1 cellular context compared by ENCODE assay signal in the genomic region with DNA sequence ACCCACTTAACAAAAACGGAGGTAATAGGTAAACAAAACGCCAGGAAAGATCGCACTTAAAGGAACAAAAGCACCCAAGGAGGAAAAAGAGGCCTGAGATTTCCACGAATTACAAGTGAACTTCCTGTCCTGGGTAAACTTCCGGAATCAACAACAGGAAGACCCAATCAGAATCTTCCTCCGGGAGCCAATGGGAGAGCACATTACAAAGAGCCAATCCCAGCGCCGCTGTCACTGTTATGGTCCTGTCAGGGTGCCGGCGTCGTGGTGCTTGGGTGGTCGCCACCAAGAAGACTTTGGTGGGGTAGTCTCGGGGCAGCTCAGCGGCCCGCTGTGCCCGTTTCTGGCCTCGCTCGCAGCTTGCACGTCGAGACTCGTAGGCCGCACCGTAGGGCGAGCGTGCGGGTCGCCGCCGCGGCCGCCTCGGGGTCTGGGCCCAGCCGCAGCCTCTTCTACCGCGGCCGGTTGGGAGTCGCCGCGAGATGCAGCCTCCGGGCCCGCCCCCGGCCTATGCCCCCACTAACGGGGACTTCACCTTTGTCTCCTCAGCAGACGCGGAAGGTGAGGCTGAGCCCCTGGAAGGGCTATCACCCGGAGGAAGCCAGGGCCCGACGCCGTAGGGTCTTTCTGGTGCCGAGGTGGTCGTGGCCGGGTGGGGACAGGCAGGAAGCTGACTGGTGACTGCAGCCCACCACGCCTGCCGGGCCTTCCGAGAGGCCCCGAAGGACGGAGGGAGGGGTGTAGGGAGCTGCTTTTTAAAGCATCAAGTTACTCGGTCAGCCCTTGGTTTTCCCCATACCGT.
TF ChIP-seq lines count a peak whose summit lies in the region.

Gene YIPF4 (plus strand): TSS at position 231 of the 802 bp plus-strand sequence. CDS start 252 bp downstream, at position 483.

TF ChIP-seq in HepG2, 621 proteins besides CTCF, POLR2A, EP300 and RAD21 (continued from another document and continues in another):
- TF ChIP-seq ZNF318 (CRISPR knock-in tag; IDR thresholded peaks at IDR 0.05) (peak; percentile 58; the same call in 1 of the 2 replicates), CCDC6 (CRISPR knock-in tag; IDR thresholded peaks at IDR 0.05) (no peak; the same call in 1 of the 2 replicates), ZNF740 (CRISPR knock-in tag; IDR thresholded peaks at IDR 0.05) (no peak; the same call in 1 of the 2 replicates), RXRA (CRISPR knock-in tag; IDR thresholded peaks at IDR 0.05) (no peak; the same call in 1 of the 2 replicates), NPAS2 (CRISPR knock-in tag; IDR thresholded peaks at IDR 0.05; ENCODE audit: borderline replicate concordance) (no peak), REST (IDR thresholded peaks at IDR 0.05; ENCODE audit: borderline replicate concordance in 1 of 2, low read depth in 1 of 2, low read length in 2 of 2) (no peak), RORA (CRISPR knock-in tag; IDR thresholded peaks at IDR 0.05) (no peak), TBX2 (CRISPR knock-in tag; IDR thresholded peaks at IDR 0.05; ENCODE audit: borderline replicate concordance) (peak; percentile 80; the same call in 1 of the 2 replicates), SRF (IDR thresholded peaks at IDR 0.05; ENCODE audit: low read depth, low read length) (no peak), RBFOX2 (IDR thresholded peaks at IDR 0.05; ENCODE audit: low read depth, low read length) (peak; percentile 99), MYC (CRISPR knock-in tag; IDR thresholded peaks at IDR 0.05; ENCODE audit: borderline replicate concordance) (peak; percentile 88; the same call in 1 of the 2 replicates), CEBPG (CRISPR knock-in tag; IDR thresholded peaks at IDR 0.05) (no peak), PHF8 (CRISPR knock-in tag; IDR thresholded peaks at IDR 0.05) (peak; percentile 99), ETV6 (CRISPR knock-in tag; conservative IDR thresholded peaks at IDR 0.05) (peak; percentile 82), ZNF17 (CRISPR knock-in tag; IDR thresholded peaks at IDR 0.05) (no peak), ZNF350 (CRISPR knock-in tag; IDR thresholded peaks at IDR 0.05; ENCODE audit: borderline replicate concordance, low read depth) (peak; percentile 81), JUN (CRISPR knock-in tag; IDR thresholded peaks at IDR 0.05) (no peak), HDAC6 (IDR thresholded peaks at IDR 0.05; ENCODE audit: low read depth, low read length) (no peak), MYNN (CRISPR knock-in tag; IDR thresholded peaks at IDR 0.05; ENCODE audit: low read depth) (peak; percentile 93; the same call in 1 of the 2 replicates), ZNF574 (CRISPR knock-in tag; IDR thresholded peaks at IDR 0.05) (peak; percentile 91), ZNF484 (CRISPR knock-in tag; IDR thresholded peaks at IDR 0.05; ENCODE audit: borderline replicate concordance, low read depth) (no peak; the same call in 1 of the 2 replicates), ZBTB7A (CRISPR knock-in tag; IDR thresholded peaks at IDR 0.05) (peak; percentile 92), SP4 (CRISPR knock-in tag; IDR thresholded peaks at IDR 0.05) (peak; percentile 74; the same call in 1 of the 2 replicates), ZBTB33 (CRISPR knock-in tag; IDR thresholded peaks at IDR 0.05) (no peak), ZNF143 (CRISPR knock-in tag; IDR thresholded peaks at IDR 0.05) (peak; percentile 54), ATRX (CRISPR knock-in tag; IDR thresholded peaks at IDR 0.05; ENCODE audit: borderline replicate concordance) (peak; percentile 21; the same call in 1 of the 2 replicates), KAT7 (CRISPR knock-in tag; IDR thresholded peaks at IDR 0.05; ENCODE audit: borderline replicate concordance) (peak; percentile 95; the same call in 1 of the 2 replicates), HDAC1 (CRISPR knock-in tag; IDR thresholded peaks at IDR 0.05) (peak; percentile 96), MIER3 (CRISPR knock-in tag; IDR thresholded peaks at IDR 0.05; ENCODE audit: borderline replicate concordance) (no peak), ZFP1 (CRISPR knock-in tag; IDR thresholded peaks at IDR 0.05) (peak; percentile 88), ZNF451 (CRISPR knock-in tag; IDR thresholded peaks at IDR 0.05) (no peak), PPARG (CRISPR knock-in tag; conservative IDR thresholded peaks at IDR 0.05) (no peak)
- TF ChIP-seq, protein P1, sequence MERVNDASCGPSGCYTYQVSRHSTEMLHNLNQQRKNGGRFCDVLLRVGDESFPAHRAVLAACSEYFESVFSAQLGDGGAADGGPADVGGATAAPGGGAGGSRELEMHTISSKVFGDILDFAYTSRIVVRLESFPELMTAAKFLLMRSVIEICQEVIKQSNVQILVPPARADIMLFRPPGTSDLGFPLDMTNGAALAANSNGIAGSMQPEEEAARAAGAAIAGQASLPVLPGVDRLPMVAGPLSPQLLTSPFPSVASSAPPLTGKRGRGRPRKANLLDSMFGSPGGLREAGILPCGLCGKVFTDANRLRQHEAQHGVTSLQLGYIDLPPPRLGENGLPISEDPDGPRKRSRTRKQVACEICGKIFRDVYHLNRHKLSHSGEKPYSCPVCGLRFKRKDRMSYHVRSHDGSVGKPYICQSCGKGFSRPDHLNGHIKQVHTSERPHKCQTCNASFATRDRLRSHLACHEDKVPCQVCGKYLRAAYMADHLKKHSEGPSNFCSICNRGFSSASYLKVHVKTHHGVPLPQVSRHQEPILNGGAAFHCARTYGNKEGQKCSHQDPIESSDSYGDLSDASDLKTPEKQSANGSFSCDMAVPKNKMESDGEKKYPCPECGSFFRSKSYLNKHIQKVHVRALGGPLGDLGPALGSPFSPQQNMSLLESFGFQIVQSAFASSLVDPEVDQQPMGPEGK (CRISPR knock-in tag; IDR thresholded peaks at IDR 0.05), result peak; percentile 71
- TF ChIP-seq, protein P2, sequence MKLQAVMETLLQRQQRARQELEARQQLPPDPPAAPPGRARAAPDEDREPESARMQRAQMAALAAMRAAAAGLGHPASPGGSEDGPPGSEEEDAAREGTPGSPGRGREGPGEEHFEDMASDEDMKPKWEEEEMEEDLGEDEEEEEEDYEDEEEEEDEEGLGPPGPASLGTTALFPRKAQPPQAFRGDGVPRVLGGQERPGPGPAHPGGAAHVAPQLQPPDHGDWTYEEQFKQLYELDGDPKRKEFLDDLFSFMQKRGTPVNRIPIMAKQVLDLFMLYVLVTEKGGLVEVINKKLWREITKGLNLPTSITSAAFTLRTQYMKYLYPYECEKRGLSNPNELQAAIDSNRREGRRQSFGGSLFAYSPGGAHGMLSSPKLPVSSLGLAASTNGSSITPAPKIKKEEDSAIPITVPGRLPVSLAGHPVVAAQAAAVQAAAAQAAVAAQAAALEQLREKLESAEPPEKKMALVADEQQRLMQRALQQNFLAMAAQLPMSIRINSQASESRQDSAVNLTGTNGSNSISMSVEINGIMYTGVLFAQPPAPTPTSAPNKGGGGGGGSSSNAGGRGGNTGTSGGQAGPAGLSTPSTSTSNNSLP (IDR thresholded peaks at IDR 0.05; ENCODE audit: low read depth, low read length), result no peak
